ENCODE assay signal across 8 cellular contexts in the genomic region with DNA sequence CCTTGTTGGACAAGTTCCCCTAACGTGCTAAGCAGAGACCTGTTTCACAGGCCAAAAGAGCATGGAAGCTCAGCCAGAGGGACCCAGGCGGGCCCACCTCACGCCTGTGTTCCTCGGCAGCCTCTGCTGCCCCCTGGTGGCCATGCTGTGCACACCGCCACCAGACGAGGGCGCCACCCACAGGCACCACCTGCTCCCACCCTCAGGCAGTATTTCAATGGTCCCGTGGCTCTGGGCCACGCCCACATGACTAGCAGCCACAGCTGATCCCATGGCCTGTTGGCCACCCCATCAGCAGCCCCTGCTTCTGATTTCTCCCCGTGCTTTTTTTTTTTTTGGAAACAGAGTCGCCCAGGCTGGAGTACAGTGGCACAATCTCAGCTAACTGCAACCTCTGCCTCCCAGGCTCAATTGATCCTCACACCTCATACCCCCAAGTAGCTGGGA. TPM values are rescaled to one million over a fixed set of nuclear protein-coding genes. Genes with fewer than 3 reads are reported as not detected.
A peak's percentile ranks its signal among the peaks of the same experiment; 100 is the strongest.
DNase-seq lines count a peak whose midpoint lies in the region; ATAC-seq and TF ChIP-seq lines count a peak whose summit lies in the region.

No MANE protein-coding gene starts in this region.

- DNase-seq in Caki2 (ENCODE audit: low read depth) (peak; percentile 85), LNCaP clone FGC (ENCODE audit: low read depth) (peak; percentile 27), RWPE2 (ENCODE audit: low spot score) (peak; percentile 87), fibroblast of the conjunctiva (ENCODE audit: low read depth) (peak; percentile 77), nucleus accumbens (lab: John Stamatoyannopoulos, UW) (peak in 55 of 56 donors; percentile 27 to 91 (median 74)), thyroid gland (peak; percentile 89 to 91)
- DNase-seq in activated T-helper 2 cell treated with anti-CD3 and anti-CD28 coated beads, Interferon-gamma antibody, Interleukin-2, Interleukin-4, amounts not matched to agents 10 μg/mL and 5 μg/mL and 100 μg/mL, durations not matched to agents 14 hours and 24 hours and 36 hours (ENCODE audit: low spot score): peak; percentile 88

- no peak overlapping the region for H3K27ac Mint-ChIP-seq in activated T-helper 2 cell treated with anti-CD3 and anti-CD28 coated beads, Interferon-gamma antibody, Interleukin-2, Interleukin-4, amounts not matched to agents 10 μg/mL and 5 μg/mL and 100 μg/mL, durations not matched to agents 14 hours and 24 hours and 36 hours

- TF ChIP-seq POLR2A in thyroid gland (IDR thresholded peaks at IDR 0.05): no peak

- H3K9me3 Mint-ChIP-seq in activated T-helper 2 cell treated with anti-CD3 and anti-CD28 coated beads, Interferon-gamma antibody, Interleukin-2, Interleukin-4, amounts not matched to agents 10 μg/mL and 5 μg/mL and 100 μg/mL, durations not matched to agents 14 hours and 24 hours and 36 hours: no peaks in the 10 kb centered on the region

- no peaks in the 10 kb centered on the region for H3K27me3 ChIP-seq in RWPE2 (ENCODE audit: insufficient read depth, poor library complexity, severe bottlenecking)
- H3K27me3 ChIP-seq in thyroid gland: no peaks in the 10 kb centered on the region

- intact Hi-C loops in activated T-helper 2 cell treated with anti-CD3 and anti-CD28 coated beads, Interferon-gamma antibody, Interleukin-2, Interleukin-4, amounts not matched to agents 10 μg/mL and 5 μg/mL and 100 μg/mL, durations not matched to agents 14 hours and 24 hours and 36 hours (cut with micrococcal nuclease): loop anchor here (1.0 kb wide), 1 partner anchor 32 kb away; no protein-coding TSS in a partner anchor
- intact Hi-C loops in thyroid gland (cut with DNase I): no loop called here

- H3K4me3 ChIP-seq in LNCaP clone FGC (ENCODE audit: low read depth, low read length) (no peak overlapping the region), RWPE2 (ENCODE audit: severe bottlenecking) (no peak overlapping the region), thyroid gland (replicated peaks in 1 of 3) (no peak overlapping the region)

- WGBS in thyroid gland, 2 donors: 13 to 20% methylated on average over 10 of the region's 11 CpGs

- H3K4me1 ChIP-seq in RWPE2 (ENCODE audit: insufficient read depth, poor library complexity, severe bottlenecking) (no peaks in the 10 kb centered on the region), thyroid gland (peaks cover 3 to 18% of the 10 kb centered on the region in 2 donors)

- peaks cover 49% of the 10 kb centered on the region for H3K36me3 ChIP-seq in RWPE2 (ENCODE audit: low read depth)
- no peaks in the 10 kb centered on the region for H3K36me3 ChIP-seq in thyroid gland

- no peak overlapping the region for H3K4me3 Mint-ChIP-seq in activated T-helper 2 cell treated with anti-CD3 and anti-CD28 coated beads, Interferon-gamma antibody, Interleukin-2, Interleukin-4, amounts not matched to agents 10 μg/mL and 5 μg/mL and 100 μg/mL, durations not matched to agents 14 hours and 24 hours and 36 hours (ENCODE audit: low read depth)

- H3K9me3 ChIP-seq in RWPE2 (ENCODE audit: severe bottlenecking): no peaks in the 10 kb centered on the region
- H3K9me3 ChIP-seq in thyroid gland: no peaks in the 10 kb centered on the region

- H3K27me3 Mint-ChIP-seq in activated T-helper 2 cell treated with anti-CD3 and anti-CD28 coated beads, Interferon-gamma antibody, Interleukin-2, Interleukin-4, amounts not matched to agents 10 μg/mL and 5 μg/mL and 100 μg/mL, durations not matched to agents 14 hours and 24 hours and 36 hours (ENCODE audit: low read depth): no peaks in the 10 kb centered on the region

- no peaks in the 10 kb centered on the region for H3K4me1 Mint-ChIP-seq in activated T-helper 2 cell treated with anti-CD3 and anti-CD28 coated beads, Interferon-gamma antibody, Interleukin-2, Interleukin-4, amounts not matched to agents 10 μg/mL and 5 μg/mL and 100 μg/mL, durations not matched to agents 14 hours and 24 hours and 36 hours (ENCODE audit: low read depth)

- in situ Hi-C loops in Caki2 (cut with HindIII; ENCODE audit: low pct_unique_long_range_greater_than_20kb, low sequenced_read_pairs): no loop called here

- peak; percentile 100 for TF ChIP-seq CTCF in LNCaP clone FGC (IDR thresholded peaks at IDR 0.05; ENCODE audit: control insufficient read depth, extremely low read depth, insufficient read depth)
- TF ChIP-seq CTCF in RWPE2 (IDR thresholded peaks at IDR 0.05; ENCODE audit: poor library complexity, severe bottlenecking): peak; percentile 97
- peak; percentile 93 to 99 (median 98) for TF ChIP-seq CTCF in thyroid gland (IDR thresholded peaks at IDR 0.05)

- peak; percentile 65 for ATAC-seq in GM21515 (IDR thresholded peaks at IDR 0.05; ENCODE audit: unreplicated experiment)
- ATAC-seq in RWPE2 (ENCODE audit: low read depth): peak; percentile 66

- H3K27ac ChIP-seq in RWPE2 (ENCODE audit: poor library complexity, severe bottlenecking) (no peak overlapping the region), thyroid gland (no peak overlapping the region)

- peaks cover 13% of the 10 kb centered on the region for H3K36me3 Mint-ChIP-seq in activated T-helper 2 cell treated with anti-CD3 and anti-CD28 coated beads, Interferon-gamma antibody, Interleukin-2, Interleukin-4, amounts not matched to agents 10 μg/mL and 5 μg/mL and 100 μg/mL, durations not matched to agents 14 hours and 24 hours and 36 hours (ENCODE audit: low read depth)

RNA-seq across cellular contexts. Expression of a gene that starts 18.9 kb away (rescaled TPM):
- total RNA-seq in Caki2 (2014; rRNA removed; shearing (Covaris generic); ENCODE audit: low replicate concordance): 387 and 416 TPM in 2 replicates
- 77.7 and 78.6 TPM in 2 replicates for total RNA-seq in activated T-helper 2 cell treated with anti-CD3 and anti-CD28 coated beads, Interferon-gamma antibody, Interleukin-2, Interleukin-4, amounts not matched to agents 10 μg/mL and 5 μg/mL and 100 μg/mL, durations not matched to agents 14 hours and 24 hours and 36 hours
- total RNA-seq in thyroid gland: 100 to 1,000 TPM in 2 of 4 donors, 10 to 100 TPM in 2; 75.8 to 150 (median 104) TPM

RNA-seq across cellular contexts. Expression of a gene that starts 24.5 kb away (rescaled TPM):
- total RNA-seq in Caki2 (2014; rRNA removed; shearing (Covaris generic); ENCODE audit: low replicate concordance): 11.8 and 19.5 TPM in 2 replicates
- total RNA-seq in activated T-helper 2 cell treated with anti-CD3 and anti-CD28 coated beads, Interferon-gamma antibody, Interleukin-2, Interleukin-4, amounts not matched to agents 10 μg/mL and 5 μg/mL and 100 μg/mL, durations not matched to agents 14 hours and 24 hours and 36 hours: 1.2 and 1.6 TPM in 2 replicates
- total RNA-seq in thyroid gland: 10 to 100 TPM; 20.4 to 35.4 (median 28.4) TPM

RNA-seq across cellular contexts. Expression of a gene that starts 41.5 kb away (rescaled TPM):
- total RNA-seq in Caki2 (2014; rRNA removed; shearing (Covaris generic); ENCODE audit: low replicate concordance): 7.9 and 12.4 TPM in 2 replicates
- 53.0 and 57.1 TPM in 2 replicates for total RNA-seq in activated T-helper 2 cell treated with anti-CD3 and anti-CD28 coated beads, Interferon-gamma antibody, Interleukin-2, Interleukin-4, amounts not matched to agents 10 μg/mL and 5 μg/mL and 100 μg/mL, durations not matched to agents 14 hours and 24 hours and 36 hours
- total RNA-seq in thyroid gland: 10 to 100 TPM; 21.8 to 34.3 (median 26.1) TPM

RNA-seq across cellular contexts. Expression of a gene that starts 43.3 kb away (rescaled TPM):
- total RNA-seq in Caki2 (2014; rRNA removed; shearing (Covaris generic); ENCODE audit: low replicate concordance): 63.4 and 83.6 TPM in 2 replicates
- 77.5 and 83.1 TPM in 2 replicates for total RNA-seq in activated T-helper 2 cell treated with anti-CD3 and anti-CD28 coated beads, Interferon-gamma antibody, Interleukin-2, Interleukin-4, amounts not matched to agents 10 μg/mL and 5 μg/mL and 100 μg/mL, durations not matched to agents 14 hours and 24 hours and 36 hours
- total RNA-seq in thyroid gland: 10 to 100 TPM; 16.1 to 53.6 (median 34.8) TPM

RNA-seq across cellular contexts. Expression of a gene that starts 43.5 kb away (rescaled TPM):
- total RNA-seq in Caki2 (2014; rRNA removed; shearing (Covaris generic); ENCODE audit: low replicate concordance): 32.3 and 39.8 TPM in 2 replicates
- 64.8 and 67.3 TPM in 2 replicates for total RNA-seq in activated T-helper 2 cell treated with anti-CD3 and anti-CD28 coated beads, Interferon-gamma antibody, Interleukin-2, Interleukin-4, amounts not matched to agents 10 μg/mL and 5 μg/mL and 100 μg/mL, durations not matched to agents 14 hours and 24 hours and 36 hours
- total RNA-seq in thyroid gland: 1 to 10 TPM; 3.5 to 6.7 (median 4.6) TPM

Comparison
In these comparisons a context has a peak if more than half of its experiments do, and no peak if none do; other contexts are left out.
1. DNase-seq: peak in every context shown above with its lines; median percentile 90 in thyroid gland; 88 in activated T-helper 2 cell treated with anti-CD3 and anti-CD28 coated beads, Interferon-gamma antibody, Interleukin-2, Interleukin-4, amounts not matched to agents 10 μg/mL and 5 μg/mL and 100 μg/mL, durations not matched to agents 14 hours and 24 hours and 36 hours; 87 in RWPE2; 85 in Caki2; 77 in fibroblast of the conjunctiva; 74 in nucleus accumbens; 27 in LNCaP clone FGC.